ENCODE assay signal across 30 cellular contexts in genomic region chr5:89253931-89254330, GRCh38.
"Had no signal": no experiment of that assay in that cellular context is flagged by ENCODE, and none has a peak within 500 bp of the region (broad histone marks: within the 10 kb centered on the region; RNA-seq: fewer than 3 reads in every experiment).

No MANE protein-coding gene starts in this region.

- H2AFZ ChIP-seq: parathyroid adenoma had no signal

- H3K36me3 ChIP-seq: colonic mucosa, gastrocnemius medialis, sigmoid colon, tibial artery, upper lobe of right lung had no signal

- DNase-seq: activated CD4-positive, alpha-beta T cell treated with anti-CD3 and anti-CD28 coated beads for 4 hours; activated CD4-positive, alpha-beta T cell treated with anti-CD3 and anti-CD28 coated beads, Interleukin-2, amount 50 U/mL, for 4 hours; activated CD4-positive, CD25-positive, alpha-beta regulatory T cell; activated naive CD4-positive, alpha-beta T cell; activated T-cell treated with anti-CD3 and anti-CD28 coated beads for 4 hours; activated T-cell treated with anti-CD3 and anti-CD28 coated beads, Interleukin-2, amount 50 U/mL, for 72 hours; cerebellar nuclear complex; colonic mucosa; gastrocnemius medialis; glutamatergic neuron; islet precursor cell; left cardiac atrium; left ventricle myocardium superior; mammary epithelial cell; naive B cell; nucleus accumbens; psoas muscle; sigmoid colon; small intestine; stimulated activated CD4-positive, alpha-beta T cell treated with anti-CD3 and anti-CD28 coated beads, Interleukin-1b, Interleukin-23, amount 100 ng/mL, for 48 hours; stimulated activated CD4-positive, alpha-beta T cell treated with anti-CD3 and anti-CD28 coated beads, Interleukin-4, amount 100 ng/mL, for 4 hours; stimulated activated CD8-positive, alpha-beta memory T cell treated with anti-CD3 and anti-CD28 coated beads, Interleukin-4, amount 100 ng/mL, for 48 hours; stimulated activated naive CD8-positive, alpha-beta T cell treated with anti-CD3 and anti-CD28 coated beads, Interleukin-15, amount 100 ng/mL, for 72 hours; substantia nigra; tibial artery; upper lobe of right lung had no signal

- FAIRE-seq: endothelial cell of umbilical vein, small intestine had no signal

- ATAC-seq: activated naive CD4-positive, alpha-beta T cell treated with anti-CD3 and anti-CD28 coated beads, Interleukin-2, amount 50 U/mL, for 72 hours; activated T-cell treated with anti-CD3 and anti-CD28 coated beads, Interleukin-2, amount 50 U/mL, for 72 hours; gastrocnemius medialis; left cardiac atrium; left ventricle myocardium superior; psoas muscle; stimulated activated memory B cell treated with anti-CD40 and anti-IgM and Interleukin-4, amounts not matched to agents 10 μg/mL and 1 μg/mL and 100 μg/mL, for 72 hours; stimulated activated naive CD8-positive, alpha-beta T cell treated with anti-CD3 and anti-CD28 coated beads, Interleukin-15, amount 100 ng/mL, for 72 hours; upper lobe of right lung had no signal

- H3K9ac ChIP-seq: parathyroid adenoma had no signal

- H3K27ac ChIP-seq: colonic mucosa, gastrocnemius medialis, parathyroid adenoma, psoas muscle, sigmoid colon, tibial artery, upper lobe of right lung had no signal

- H3K79me2 ChIP-seq: parathyroid adenoma had no signal

- H3K4me1 ChIP-seq: colonic mucosa, gastrocnemius medialis, parathyroid adenoma, psoas muscle, sigmoid colon, upper lobe of right lung had no signal

- H3K9me3 ChIP-seq: colonic mucosa, gastrocnemius medialis, psoas muscle, sigmoid colon, tibial artery, upper lobe of right lung had no signal

- H3K27me3 ChIP-seq: colonic mucosa, gastrocnemius medialis, sigmoid colon, tibial artery, upper lobe of right lung had no signal

- H3K4me3 ChIP-seq: colonic mucosa, gastrocnemius medialis, psoas muscle, sigmoid colon, tibial artery, upper lobe of right lung had no signal
